In the genomic region with DNA sequence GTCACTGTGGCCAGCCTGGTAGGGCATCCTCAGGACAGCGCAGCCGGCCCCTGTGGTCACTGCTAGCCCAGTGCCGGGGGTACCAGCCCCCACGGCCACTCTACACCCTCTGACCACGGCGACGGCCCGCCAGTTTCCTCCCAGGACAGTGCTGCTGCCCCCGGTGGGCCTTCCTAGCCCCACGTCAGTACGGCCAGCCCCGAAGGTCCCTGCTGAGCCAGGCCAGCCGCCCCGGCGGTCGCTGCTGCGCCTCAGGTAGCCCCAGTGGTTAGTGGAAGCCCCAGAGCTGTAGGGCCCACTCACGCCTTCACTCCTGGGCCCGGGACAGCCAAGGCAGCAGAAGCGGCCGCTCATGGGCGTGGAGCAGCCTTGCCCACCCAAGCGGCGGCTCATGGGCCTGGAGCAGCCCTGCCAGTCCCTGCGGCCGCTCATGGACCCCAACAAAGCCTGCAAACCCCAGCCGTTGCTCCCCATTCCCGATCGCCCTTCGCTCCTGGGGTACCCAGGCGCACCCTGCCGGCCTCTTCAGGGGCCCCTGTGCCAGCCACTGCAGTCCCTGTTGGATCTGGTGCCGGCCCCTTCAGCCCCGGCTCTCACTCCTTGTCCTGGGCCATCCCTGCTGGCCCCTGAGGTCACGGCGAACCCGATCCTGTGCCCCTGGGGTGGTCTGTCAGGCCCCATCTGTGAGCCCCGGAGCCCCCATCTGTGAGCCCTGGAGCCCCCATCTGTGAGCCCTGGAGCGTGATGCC, we compare ENCODE assay signal across 3 cellular contexts.
TF ChIP-seq lines count a peak whose summit lies in the region.

No MANE protein-coding gene starts in this region.

TF ChIP-seq in SK-N-SH, 30 proteins besides CTCF, POLR2A, EP300 and RAD21:
- no peak for TF ChIP-seq CHD2 (IDR thresholded peaks at IDR 0.05; ENCODE audit: low read length, partially characterized antibody)
- no peak for TF ChIP-seq FOXM1 (IDR thresholded peaks at IDR 0.05; ENCODE audit: low read depth)
- TF ChIP-seq YY1 (IDR thresholded peaks at IDR 0.05; ENCODE audit: low read depth) = no peak

TF ChIP-seq in SK-N-SH treated with all-trans-retinoic acid at 6 μM for 48 hours, 23 proteins besides CTCF, POLR2A, EP300 and RAD21:
- TF ChIP-seq, protein P1, sequence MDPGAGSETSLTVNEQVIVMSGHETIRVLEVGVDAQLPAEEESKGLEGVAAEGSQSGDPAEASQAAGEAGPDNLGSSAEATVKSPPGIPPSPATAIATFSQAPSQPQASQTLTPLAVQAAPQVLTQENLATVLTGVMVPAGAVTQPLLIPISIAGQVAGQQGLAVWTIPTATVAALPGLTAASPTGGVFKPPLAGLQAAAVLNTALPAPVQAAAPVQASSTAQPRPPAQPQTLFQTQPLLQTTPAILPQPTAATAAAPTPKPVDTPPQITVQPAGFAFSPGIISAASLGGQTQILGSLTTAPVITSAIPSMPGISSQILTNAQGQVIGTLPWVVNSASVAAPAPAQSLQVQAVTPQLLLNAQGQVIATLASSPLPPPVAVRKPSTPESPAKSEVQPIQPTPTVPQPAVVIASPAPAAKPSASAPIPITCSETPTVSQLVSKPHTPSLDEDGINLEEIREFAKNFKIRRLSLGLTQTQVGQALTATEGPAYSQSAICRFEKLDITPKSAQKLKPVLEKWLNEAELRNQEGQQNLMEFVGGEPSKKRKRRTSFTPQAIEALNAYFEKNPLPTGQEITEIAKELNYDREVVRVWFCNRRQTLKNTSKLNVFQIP (CRISPR knock-in tag; IDR thresholded peaks at IDR 0.05; ENCODE audit: borderline replicate concordance, low read depth) = no peak
- TF ChIP-seq OSR1 (CRISPR knock-in tag; IDR thresholded peaks at IDR 0.05) (no peak), ZFP30 (CRISPR knock-in tag; IDR thresholded peaks at IDR 0.05) (no peak), PPARA (CRISPR knock-in tag; IDR thresholded peaks at IDR 0.05; ENCODE audit: borderline replicate concordance) (no peak), TOX (CRISPR knock-in tag; IDR thresholded peaks at IDR 0.05; ENCODE audit: borderline replicate concordance) (no peak), ZC3H10 (CRISPR knock-in tag; IDR thresholded peaks at IDR 0.05) (no peak)
- TF ChIP-seq, protein P2, sequence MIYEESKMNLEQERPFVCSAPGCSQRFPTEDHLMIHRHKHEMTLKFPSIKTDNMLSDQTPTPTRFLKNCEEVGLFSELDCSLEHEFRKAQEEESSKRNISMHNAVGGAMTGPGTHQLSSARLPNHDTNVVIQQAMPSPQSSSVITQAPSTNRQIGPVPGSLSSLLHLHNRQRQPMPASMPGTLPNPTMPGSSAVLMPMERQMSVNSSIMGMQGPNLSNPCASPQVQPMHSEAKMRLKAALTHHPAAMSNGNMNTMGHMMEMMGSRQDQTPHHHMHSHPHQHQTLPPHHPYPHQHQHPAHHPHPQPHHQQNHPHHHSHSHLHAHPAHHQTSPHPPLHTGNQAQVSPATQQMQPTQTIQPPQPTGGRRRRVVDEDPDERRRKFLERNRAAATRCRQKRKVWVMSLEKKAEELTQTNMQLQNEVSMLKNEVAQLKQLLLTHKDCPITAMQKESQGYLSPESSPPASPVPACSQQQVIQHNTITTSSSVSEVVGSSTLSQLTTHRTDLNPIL (CRISPR knock-in tag; IDR thresholded peaks at IDR 0.05; ENCODE audit: low read depth) = no peak

TF ChIP-seq in K562, 482 proteins besides CTCF, POLR2A, EP300 and RAD21:
- TF ChIP-seq MCM7 (IDR thresholded peaks at IDR 0.05) (no peak), MIER1 (IDR thresholded peaks at IDR 0.05; ENCODE audit: low read depth) (no peak)
- TF ChIP-seq, protein P3, sequence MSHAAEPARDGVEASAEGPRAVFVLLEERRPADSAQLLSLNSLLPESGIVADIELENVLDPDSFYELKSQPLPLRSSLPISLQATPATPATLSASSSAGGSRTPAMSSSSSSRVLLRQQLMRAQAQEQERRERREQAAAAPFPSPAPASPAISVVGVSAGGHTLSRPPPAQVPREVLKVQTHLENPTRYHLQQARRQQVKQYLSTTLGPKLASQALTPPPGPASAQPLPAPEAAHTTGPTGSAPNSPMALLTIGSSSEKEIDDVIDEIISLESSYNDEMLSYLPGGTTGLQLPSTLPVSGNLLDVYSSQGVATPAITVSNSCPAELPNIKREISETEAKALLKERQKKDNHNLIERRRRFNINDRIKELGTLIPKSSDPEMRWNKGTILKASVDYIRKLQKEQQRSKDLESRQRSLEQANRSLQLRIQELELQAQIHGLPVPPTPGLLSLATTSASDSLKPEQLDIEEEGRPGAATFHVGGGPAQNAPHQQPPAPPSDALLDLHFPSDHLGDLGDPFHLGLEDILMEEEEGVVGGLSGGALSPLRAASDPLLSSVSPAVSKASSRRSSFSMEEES (CRISPR knock-in tag; IDR thresholded peaks at IDR 0.05) = no peak
- TF ChIP-seq, protein P4, sequence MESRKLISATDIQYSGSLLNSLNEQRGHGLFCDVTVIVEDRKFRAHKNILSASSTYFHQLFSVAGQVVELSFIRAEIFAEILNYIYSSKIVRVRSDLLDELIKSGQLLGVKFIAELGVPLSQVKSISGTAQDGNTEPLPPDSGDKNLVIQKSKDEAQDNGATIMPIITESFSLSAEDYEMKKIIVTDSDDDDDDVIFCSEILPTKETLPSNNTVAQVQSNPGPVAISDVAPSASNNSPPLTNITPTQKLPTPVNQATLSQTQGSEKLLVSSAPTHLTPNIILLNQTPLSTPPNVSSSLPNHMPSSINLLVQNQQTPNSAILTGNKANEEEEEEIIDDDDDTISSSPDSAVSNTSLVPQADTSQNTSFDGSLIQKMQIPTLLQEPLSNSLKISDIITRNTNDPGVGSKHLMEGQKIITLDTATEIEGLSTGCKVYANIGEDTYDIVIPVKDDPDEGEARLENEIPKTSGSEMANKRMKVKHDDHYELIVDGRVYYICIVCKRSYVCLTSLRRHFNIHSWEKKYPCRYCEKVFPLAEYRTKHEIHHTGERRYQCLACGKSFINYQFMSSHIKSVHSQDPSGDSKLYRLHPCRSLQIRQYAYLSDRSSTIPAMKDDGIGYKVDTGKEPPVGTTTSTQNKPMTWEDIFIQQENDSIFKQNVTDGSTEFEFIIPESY (CRISPR knock-in tag; IDR thresholded peaks at IDR 0.05) = no peak
- TF ChIP-seq, protein P5, sequence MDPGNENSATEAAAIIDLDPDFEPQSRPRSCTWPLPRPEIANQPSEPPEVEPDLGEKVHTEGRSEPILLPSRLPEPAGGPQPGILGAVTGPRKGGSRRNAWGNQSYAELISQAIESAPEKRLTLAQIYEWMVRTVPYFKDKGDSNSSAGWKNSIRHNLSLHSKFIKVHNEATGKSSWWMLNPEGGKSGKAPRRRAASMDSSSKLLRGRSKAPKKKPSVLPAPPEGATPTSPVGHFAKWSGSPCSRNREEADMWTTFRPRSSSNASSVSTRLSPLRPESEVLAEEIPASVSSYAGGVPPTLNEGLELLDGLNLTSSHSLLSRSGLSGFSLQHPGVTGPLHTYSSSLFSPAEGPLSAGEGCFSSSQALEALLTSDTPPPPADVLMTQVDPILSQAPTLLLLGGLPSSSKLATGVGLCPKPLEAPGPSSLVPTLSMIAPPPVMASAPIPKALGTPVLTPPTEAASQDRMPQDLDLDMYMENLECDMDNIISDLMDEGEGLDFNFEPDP (CRISPR knock-in tag; IDR thresholded peaks at IDR 0.05) = no peak
TF ChIP-seq in K562: peak in this region for 0.
